ENCODE assay signal across 26 cellular contexts in genomic region chr10:95569368-95569767, GRCh38.
"Had no signal": no experiment of that assay in that cellular context is flagged by ENCODE, and none has a peak within 500 bp of the region (broad histone marks: within the 10 kb centered on the region; RNA-seq: fewer than 3 reads in every experiment).

No MANE protein-coding gene starts in this region.

- H3K4me3 Mint-ChIP-seq: activated T-helper 17 cell treated with anti-CD3 and anti-CD28 coated beads, Interleukin-2, amount 50 U/mL, for 72 hours; memory B cell; nephron had no signal

- H3K9me3 Mint-ChIP-seq: activated naive CD4-positive, alpha-beta T cell treated with anti-CD3 and anti-CD28 coated beads, Interleukin-2, amount 50 U/mL, for 72 hours; activated T-helper 17 cell treated with anti-CD3 and anti-CD28 coated beads, Interleukin-2, amount 50 U/mL, for 72 hours; memory B cell; nephron had no signal

- H3K4me1 Mint-ChIP-seq: activated T-helper 17 cell treated with anti-CD3 and anti-CD28 coated beads, Interleukin-2, amount 50 U/mL, for 72 hours; memory B cell had no signal

- H3K4me1 ChIP-seq: pancreas, psoas muscle, thyroid gland, upper lobe of right lung had no signal

- H3K27me3 Mint-ChIP-seq: memory B cell had no signal

- H3K4me3 ChIP-seq: cardiac muscle cell, gastrocnemius medialis, pancreas, psoas muscle, right atrium auricular region, thyroid gland, upper lobe of right lung had no signal

- H3K36me3 ChIP-seq: cardiac muscle cell, gastrocnemius medialis, neutrophil, pancreas, right atrium auricular region, thyroid gland, upper lobe of right lung had no signal

- ATAC-seq: activated naive CD4-positive, alpha-beta T cell treated with anti-CD3 and anti-CD28 coated beads, Interleukin-2, amount 50 U/mL, for 72 hours; activated T-helper 17 cell treated with anti-CD3 and anti-CD28 coated beads, Interleukin-2, amount 50 U/mL, for 72 hours; gastrocnemius medialis; left ventricle myocardium superior; pancreas; psoas muscle; stimulated activated naive CD8-positive, alpha-beta T cell treated with anti-CD3 and anti-CD28 coated beads, Interleukin-15, Interleukin-2, amounts not matched to agents 100 U/mL and 50 U/mL, for 24 hours; upper lobe of right lung had no signal

- H3K27me3 ChIP-seq: cardiac muscle cell, gastrocnemius medialis, pancreas, right atrium auricular region, thyroid gland, upper lobe of right lung had no signal

- H3K27ac ChIP-seq: cardiac muscle cell, gastrocnemius medialis, neutrophil, pancreas, psoas muscle, right atrium auricular region, thyroid gland, upper lobe of right lung had no signal

- H3K9me3 ChIP-seq: gastrocnemius medialis, neutrophil, pancreas, psoas muscle, right atrium auricular region, thyroid gland, upper lobe of right lung had no signal

- H3K36me3 Mint-ChIP-seq: activated naive CD4-positive, alpha-beta T cell treated with anti-CD3 and anti-CD28 coated beads, Interleukin-2, amount 50 U/mL, for 72 hours; memory B cell had no signal

- DNase-seq: activated CD4-positive, alpha-beta T cell treated with anti-CD3 and anti-CD28 coated beads for 1 hour; activated T-cell treated with anti-CD3 and anti-CD28 coated beads, Interleukin-2, amount 50 U/mL, for 1 hour; amygdala; effector CD4-positive, alpha-beta T cell; erythroblast; gastrocnemius medialis; hippocampal formation; left ventricle myocardium superior; pancreas; psoas muscle; stimulated activated CD4-positive, alpha-beta T cell treated with anti-CD3 and anti-CD28 coated beads, Interleukin-12 subunit alpha, Interleukin-12 subunit beta, amount 100 ng/mL, for 4 hours; stimulated activated CD4-positive, alpha-beta T cell treated with anti-CD3 and anti-CD28 coated beads, Interleukin-4, amount 100 ng/mL, for 4 hours; stimulated activated naive CD8-positive, alpha-beta T cell treated with anti-CD3 and anti-CD28 coated beads, Interleukin-15, Interleukin-2, amounts not matched to agents 100 U/mL and 50 U/mL, for 24 hours; substantia nigra; T-helper 1 cell; thyroid gland; upper lobe of right lung had no signal

- FAIRE-seq: endometrium, islet of Langerhans, pancreas had no signal

- H3K27ac Mint-ChIP-seq: activated naive CD4-positive, alpha-beta T cell treated with anti-CD3 and anti-CD28 coated beads, Interleukin-2, amount 50 U/mL, for 72 hours; activated T-helper 17 cell treated with anti-CD3 and anti-CD28 coated beads, Interleukin-2, amount 50 U/mL, for 72 hours; memory B cell; nephron had no signal
